ENCODE assay signal across 21 cellular contexts in the genomic region with DNA sequence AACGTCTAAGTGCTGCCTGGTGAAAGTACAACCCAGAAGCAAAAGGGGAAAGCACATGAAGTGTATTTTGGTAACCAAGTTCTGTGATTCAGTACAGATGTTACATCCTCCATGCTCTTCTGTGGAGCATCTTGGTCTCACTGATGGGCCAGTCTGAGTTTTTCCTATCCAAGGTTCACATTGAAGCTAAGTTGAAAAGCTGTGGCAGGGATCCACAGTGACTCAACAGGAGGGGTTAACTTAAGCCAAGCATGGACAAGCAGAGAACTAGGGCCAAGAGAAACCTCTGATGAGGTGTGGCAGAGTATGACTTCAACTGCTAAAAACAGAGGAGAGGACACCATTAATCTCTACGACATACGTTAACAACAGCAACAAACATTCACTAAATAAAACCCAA.
DNase-seq lines count a peak whose midpoint lies in the region; ATAC-seq, FAIRE-seq and TF ChIP-seq lines count a peak whose summit lies in the region.
"Had no signal": no experiment of that assay in that cellular context is flagged by ENCODE, and none has a peak within 500 bp of the region (broad histone marks: within the 10 kb centered on the region; RNA-seq: fewer than 3 reads in every experiment).

No MANE protein-coding gene starts in this region.

- H3K4me1 ChIP-seq in right atrium auricular region, result no peaks in the 10 kb centered on the region
- H3K4me1 ChIP-seq in H1 (replicated peaks in 1 of 4; ENCODE audit: control insufficient read depth in 3 of 4, insufficient read depth in 4 of 4, low read length in 3 of 4), result no peaks in the 10 kb centered on the region
- H3K4me1 ChIP-seq in suprapubic skin, result no peaks in the 10 kb centered on the region
- H3K4me1 ChIP-seq: BLaER1 treated with 17β-estradiol and CSF1 and Interleukin-3, amounts not matched to agents 10 nM and 100 nM had no signal

- no peak overlapping the region for H2BK12ac ChIP-seq in H1 (ENCODE audit: low read depth, low read length)

- CTCF ChIA-PET in H1 (lab: Charles Lee; ENCODE audit: partially characterized antibody), result interaction anchor here (0.9 to 1.0 kb wide), 3 partner anchors 11 to 12 kb away, joined by 3 read pairs; no protein-coding TSS in a partner anchor

- H2AFZ ChIP-seq in H1 (ENCODE audit: low read length), result peak overlapping the region; percentile 50; the same call in 1 of the 2 replicates

- POLR2A ChIA-PET in H1 (lab: Charles Lee; ENCODE audit: partially characterized antibody), result no interaction called here

- no peaks in the 10 kb centered on the region for H3K23me2 ChIP-seq in H1 (ENCODE audit: low read depth, low read length)

- FAIRE-seq in H1 (lab: Jason Lieb, UNC), result no peak
- FAIRE-seq in GM19239 (lab: Jason Lieb, UNC), result no peak
- FAIRE-seq: GM12891, HTR-8/SVneo had no signal

- ATAC-seq in Right ventricle myocardium inferior, result peak; percentile 44
- ATAC-seq: CD8-positive, alpha-beta T cell; SK-N-SH treated with all-trans-retinoic acid at 6 μM for 48 hours had no signal

- H3K79me2 ChIP-seq in H1 (ENCODE audit: control insufficient read depth in 1 of 2, insufficient read depth in 2 of 2, low read length in 2 of 2), result no peaks in the 10 kb centered on the region

- H3K4me2 ChIP-seq in H1 (ENCODE audit: insufficient read depth in 1 of 2, low read depth in 2 of 2, low read length in 2 of 2), result no peak overlapping the region
- H3K4me2 ChIP-seq: BLaER1 treated with 17β-estradiol and CSF1 and Interleukin-3, amounts not matched to agents 10 nM and 100 nM; KMS-11 had no signal

- no peak overlapping the region for H3K4me3 ChIP-seq in right atrium auricular region
- H3K4me3 ChIP-seq in H1 (ENCODE audit: extremely low read depth in 1 of 4, insufficient read depth in 2 of 4, low read depth in 3 of 4, low read length in 4 of 4), result no peak overlapping the region
- no peak overlapping the region for H3K4me3 ChIP-seq in fibroblast of the aortic adventitia (ENCODE audit: low read depth, low read length)
- no peak overlapping the region for H3K4me3 ChIP-seq in suprapubic skin
- H3K4me3 ChIP-seq: BLaER1 treated with 17β-estradiol and CSF1 and Interleukin-3, amounts not matched to agents 10 nM and 100 nM had no signal

- TF ChIP-seq EP300 in H1 (IDR thresholded peaks at IDR 0.05; ENCODE audit: borderline replicate concordance in 1 of 2, low read depth in 2 of 2, low read length in 2 of 2) (no peak), suprapubic skin (IDR thresholded peaks at IDR 0.05) (no peak)

- H2BK120ac ChIP-seq in H1 (replicated peaks; ENCODE audit: low read depth, low read length), result no peak overlapping the region

- no peak overlapping the region for H2BK15ac ChIP-seq in H1 (ENCODE audit: low read length)

- H3K27me3 ChIP-seq in right atrium auricular region, result no peaks in the 10 kb centered on the region
- peaks cover 0 to 1% (median 0%) of the 10 kb centered on the region in 4 experiments; a peak in 1 of 7 replicates for H3K27me3 ChIP-seq in H1 (replicated peaks in 1 of 4; ENCODE audit: control insufficient read depth in 3 of 4, extremely low read depth in 1 of 4, insufficient read depth in 3 of 4, low read length in 3 of 4)
- H3K27me3 ChIP-seq in suprapubic skin, result no peaks in the 10 kb centered on the region
- H3K27me3 ChIP-seq: BLaER1 treated with 17β-estradiol and CSF1 and Interleukin-3, amounts not matched to agents 10 nM and 100 nM had no signal

- no peak for DNase-seq in Right ventricle myocardium inferior (ENCODE audit: missing footprints)
- no peak for DNase-seq in right atrium auricular region (ENCODE audit: low spot score)
- DNase-seq in H1 (ENCODE audit: low read depth in 1 of 2, low spot score in 2 of 2), result no peak
- DNase-seq in fibroblast of the aortic adventitia (ENCODE audit: low read depth), result peak; percentile 11
- DNase-seq in renal cortical epithelial cell (ENCODE audit: low read depth), result peak; percentile 2
- DNase-seq in CD1c-positive myeloid dendritic cell (ENCODE audit: extremely low spot score), result no peak
- DNase-seq in GM19239 (ENCODE audit: insufficient read length, low spot score), result no peak
- no peak for DNase-seq in suprapubic skin (ENCODE audit: low spot score in 2 of 2)
- DNase-seq: 8988T; CD8-positive, alpha-beta T cell; DND-41; NCI-H1694; NCI-H2081; NCI-H446; NCI-H526 had no signal

- no peak overlapping the region for H2AK5ac ChIP-seq in H1 (ENCODE audit: low read depth, low read length)

- no peak overlapping the region for H2BK5ac ChIP-seq in H1 (ENCODE audit: low read depth, low read length)

- intact Hi-C loops in Right ventricle myocardium inferior (cut with DNase I), result no loop called here

- TF ChIP-seq POLR2A in H1 (IDR thresholded peaks at IDR 0.05; ENCODE audit: control extremely low read depth in 1 of 2, low read depth in 2 of 2, low read length in 2 of 2) (no peak), suprapubic skin (IDR thresholded peaks at IDR 0.05) (no peak)

- no peak overlapping the region for H4K5ac ChIP-seq in H1 (ENCODE audit: insufficient read length, low read depth, low read length)

- no peaks in the 10 kb centered on the region for H3K36me3 ChIP-seq in right atrium auricular region
- no peaks in the 10 kb centered on the region for H3K36me3 ChIP-seq in H1 (ENCODE audit: control insufficient read depth in 2 of 4, insufficient read depth in 4 of 4, low read length in 3 of 4)
- H3K36me3 ChIP-seq in suprapubic skin, result no peaks in the 10 kb centered on the region
- H3K36me3 ChIP-seq: BLaER1 treated with 17β-estradiol and CSF1 and Interleukin-3, amounts not matched to agents 10 nM and 100 nM had no signal

- H3K27ac ChIP-seq in right atrium auricular region (no peak overlapping the region), H1 (ENCODE audit: low read depth, low read length) (no peak overlapping the region), suprapubic skin (no peak overlapping the region)
- H3K27ac ChIP-seq: BLaER1 treated with 17β-estradiol and CSF1 and Interleukin-3, amounts not matched to agents 10 nM and 100 nM; KMS-11; RWPE1 had no signal

- H4K8ac ChIP-seq in H1 (ENCODE audit: extremely low read depth, insufficient read depth, low read length), result no peak overlapping the region

- no peak overlapping the region for H3K23ac ChIP-seq in H1 (ENCODE audit: insufficient read length)

- H3K9ac ChIP-seq in H1 (replicated peaks in 1 of 4; ENCODE audit: extremely low read depth in 1 of 4, low read depth in 3 of 4, low read length in 3 of 4), result no peak overlapping the region
- H3K9ac ChIP-seq: BLaER1 treated with 17β-estradiol and CSF1 and Interleukin-3, amounts not matched to agents 10 nM and 100 nM; KMS-11 had no signal

- no peak overlapping the region for H2BK20ac ChIP-seq in H1 (ENCODE audit: low read length)

- TF ChIP-seq CTCF in right atrium auricular region (IDR thresholded peaks at IDR 0.05), result no peak
- no peak for TF ChIP-seq CTCF in H1 (IDR thresholded peaks at IDR 0.05; ENCODE audit: control extremely low read depth in 1 of 3, insufficient read depth in 1 of 3, low read depth in 1 of 3, low read length in 3 of 3)
- TF ChIP-seq CTCF in fibroblast of the aortic adventitia (IDR thresholded peaks at IDR 0.05; ENCODE audit: insufficient read depth, low read length), result no peak
- TF ChIP-seq CTCF in suprapubic skin (IDR thresholded peaks at IDR 0.05), result no peak

- no peak for TF ChIP-seq RAD21 in H1 (IDR thresholded peaks at IDR 0.05 in 1 of 2, conservative IDR thresholded peaks at IDR 0.05 in 1 of 2; ENCODE audit: low read depth in 2 of 2, low read length in 2 of 2)

- no peaks in the 10 kb centered on the region for H3K79me1 ChIP-seq in H1 (ENCODE audit: low read depth, low read length)

- no peak overlapping the region for H3K14ac ChIP-seq in H1 (ENCODE audit: insufficient read length)

- H3K9me3 ChIP-seq in right atrium auricular region (peaks cover 0 to 4% of the 10 kb centered on the region in 2 donors), H1 (ENCODE audit: insufficient read depth in 2 of 2, low read depth in 1 of 2, low read length in 1 of 2) (no peaks in the 10 kb centered on the region), suprapubic skin (no peaks in the 10 kb centered on the region)
- H3K9me3 ChIP-seq: BLaER1 treated with 17β-estradiol and CSF1 and Interleukin-3, amounts not matched to agents 10 nM and 100 nM had no signal

- no peak overlapping the region for H3K4ac ChIP-seq in H1 (replicated peaks; ENCODE audit: insufficient read length, low read depth, low read length)

- H3K56ac ChIP-seq in H1 (replicated peaks; ENCODE audit: insufficient read length, low read depth, low read length), result no peak overlapping the region

- H4K91ac ChIP-seq in H1 (replicated peaks; ENCODE audit: insufficient read length, low read length), result no peak overlapping the region

- H3K18ac ChIP-seq in H1 (ENCODE audit: extremely low read depth, low read length), result no peak overlapping the region

- 88% methylated on average over 3 of the region's 3 CpGs; no CpG with 5 or more reads in 1 of the 2 experiments for WGBS in H1 (ENCODE audit: extremely low coverage in 1 of 2, insufficient coverage in 1 of 2, insufficient read length in 1 of 2, insufficient replicate concordance in 2 of 2, low coverage in 1 of 2, low lambda C conversion rate in 2 of 2, missing lambda C conversion rate in 1 of 2), 2 experiments
- WGBS in suprapubic skin, result 79% methylated on average over 3 of the region's 3 CpGs

- H4K20me1 ChIP-seq in H1 (replicated peaks in 1 of 2; ENCODE audit: control insufficient read depth in 1 of 2, insufficient read depth in 2 of 2, low read length in 2 of 2), result no peaks in the 10 kb centered on the region
- H4K20me1 ChIP-seq: BLaER1 treated with 17β-estradiol and CSF1 and Interleukin-3, amounts not matched to agents 10 nM and 100 nM had no signal

TF ChIP-seq in H1, 55 proteins besides CTCF, POLR2A, EP300 and RAD21 (continues in another document):
- TF ChIP-seq POLR2AphosphoS5 (IDR thresholded peaks at IDR 0.05; ENCODE audit: low read depth, low read length) (no peak), CTBP2 (IDR thresholded peaks at IDR 0.05; ENCODE audit: borderline replicate concordance, insufficient read depth, insufficient read length, low read length) (no peak), NRF1 (IDR thresholded peaks at IDR 0.05; ENCODE audit: low read depth, low read length) (no peak), JUN (IDR thresholded peaks at IDR 0.05; ENCODE audit: low read depth, low read length) (no peak), SP4 (IDR thresholded peaks at IDR 0.05; ENCODE audit: low read length) (no peak), SUZ12 (IDR thresholded peaks at IDR 0.05; ENCODE audit: low read length) (no peak), SIRT6 (IDR thresholded peaks at IDR 0.05; ENCODE audit: low read length) (no peak), PHF8 (conservative IDR thresholded peaks at IDR 0.05; ENCODE audit: low read depth, low read length) (no peak), CBX8 (IDR thresholded peaks at IDR 0.05; ENCODE audit: borderline replicate concordance, low read depth, low read length) (no peak), RFX5 (IDR thresholded peaks at IDR 0.05; ENCODE audit: borderline replicate concordance, low read depth, low read length) (no peak)
- TF ChIP-seq, protein P1, sequence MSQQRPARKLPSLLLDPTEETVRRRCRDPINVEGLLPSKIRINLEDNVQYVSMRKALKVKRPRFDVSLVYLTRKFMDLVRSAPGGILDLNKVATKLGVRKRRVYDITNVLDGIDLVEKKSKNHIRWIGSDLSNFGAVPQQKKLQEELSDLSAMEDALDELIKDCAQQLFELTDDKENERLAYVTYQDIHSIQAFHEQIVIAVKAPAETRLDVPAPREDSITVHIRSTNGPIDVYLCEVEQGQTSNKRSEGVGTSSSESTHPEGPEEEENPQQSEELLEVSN (IDR thresholded peaks at IDR 0.05), result no peak

Comparison
In these comparisons a context has a peak if more than half of its experiments do, and no peak if none do; other contexts are left out.
1. DNase-seq: peak in fibroblast of the aortic adventitia (single experiment) and renal cortical epithelial cell (single experiment); none in Right ventricle myocardium inferior (single experiment), right atrium auricular region (single experiment), H1 (0 of 2), CD1c-positive myeloid dendritic cell (single experiment), GM19239 (single experiment) and suprapubic skin (0 of 2).